20 cellular contexts compared by ENCODE assay signal in the genomic region with DNA sequence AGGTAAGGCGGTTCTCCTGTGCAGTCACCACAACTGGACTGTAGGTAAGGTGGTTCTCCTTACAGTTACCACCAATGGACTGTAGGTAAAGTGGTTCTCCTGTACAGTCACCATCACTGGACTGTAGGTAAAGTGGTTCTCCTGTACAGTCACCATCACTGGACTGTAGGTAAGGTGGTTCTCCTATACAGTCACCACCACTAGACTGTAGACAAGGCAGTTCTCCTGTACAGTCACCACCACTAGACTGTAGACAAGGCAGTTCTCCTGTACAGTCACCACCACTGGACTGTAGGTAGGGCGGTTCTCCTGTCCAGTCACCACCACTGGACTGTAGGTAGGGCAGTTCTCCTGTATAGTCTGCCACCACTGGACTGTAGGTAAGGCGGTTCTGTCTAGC.
DNase-seq lines count a peak whose midpoint lies in the region; ATAC-seq, FAIRE-seq and TF ChIP-seq lines count a peak whose summit lies in the region.
"Had no signal": no experiment of that assay in that cellular context is flagged by ENCODE, and none has a peak within 500 bp of the region (broad histone marks: within the 10 kb centered on the region; RNA-seq: fewer than 3 reads in every experiment).

No MANE protein-coding gene starts in this region.

- H3K14ac ChIP-seq in trophoblast cell (ENCODE audit: low read length), result no peak overlapping the region

- no peak overlapping the region for H3K23ac ChIP-seq in trophoblast cell (ENCODE audit: low read length)

- no peaks in the 10 kb centered on the region for H3K9me3 ChIP-seq in HepG2 (ENCODE audit: low read length)
- H3K9me3 ChIP-seq in right lobe of liver, result no peaks in the 10 kb centered on the region
- H3K9me3 ChIP-seq in mammary epithelial cell (replicated peaks; ENCODE audit: insufficient read depth, low read length), result no peaks in the 10 kb centered on the region
- no peaks in the 10 kb centered on the region for H3K9me3 ChIP-seq in trophoblast cell (ENCODE audit: insufficient read depth, low read depth, low read length)
- H3K9me3 ChIP-seq in upper lobe of right lung, result no peaks in the 10 kb centered on the region

- H4K20me1 ChIP-seq in HepG2 (ENCODE audit: insufficient read depth, low read length) (no peaks in the 10 kb centered on the region), mammary epithelial cell (ENCODE audit: insufficient read depth, low read length) (no peaks in the 10 kb centered on the region)

- no peak overlapping the region for H4K12ac ChIP-seq in trophoblast cell (ENCODE audit: low read depth, low read length)

- H3K27me3 ChIP-seq in HepG2 (ENCODE audit: control insufficient read depth in 1 of 2, insufficient read depth in 2 of 2, low read length in 2 of 2) (no peaks in the 10 kb centered on the region), right lobe of liver (no peaks in the 10 kb centered on the region), mammary epithelial cell (ENCODE audit: insufficient read depth, low read length) (no peaks in the 10 kb centered on the region), trophoblast cell (ENCODE audit: insufficient read depth, low read length) (no peaks in the 10 kb centered on the region), upper lobe of right lung (no peaks in the 10 kb centered on the region)

- H4K91ac ChIP-seq in trophoblast cell (ENCODE audit: low read depth, low read length), result no peak overlapping the region

- POLR2A ChIA-PET in HepG2 (lab: Yijun Ruan, JAX), result no interaction called here

- H3K36me3 ChIP-seq in HepG2 (replicated peaks in 1 of 2; ENCODE audit: control insufficient read depth in 1 of 2, insufficient read depth in 2 of 2, low read length in 2 of 2), result no peaks in the 10 kb centered on the region
- H3K36me3 ChIP-seq in right lobe of liver, result no peaks in the 10 kb centered on the region
- no peaks in the 10 kb centered on the region for H3K36me3 ChIP-seq in mammary epithelial cell (ENCODE audit: insufficient read depth, low read length)
- H3K36me3 ChIP-seq in trophoblast cell (ENCODE audit: control insufficient read depth in 1 of 2, insufficient read depth in 2 of 2, low read length in 2 of 2), result no peaks in the 10 kb centered on the region
- no peaks in the 10 kb centered on the region for H3K36me3 ChIP-seq in upper lobe of right lung

- H3K4me2 ChIP-seq in HepG2 (ENCODE audit: low read depth, low read length), result no peak overlapping the region
- H3K4me2 ChIP-seq in mammary epithelial cell (ENCODE audit: insufficient read depth, low read depth, low read length), result no peak overlapping the region
- no peak overlapping the region for H3K4me2 ChIP-seq in trophoblast cell (ENCODE audit: low read length)

- H3K9ac ChIP-seq in HepG2 (ENCODE audit: insufficient read depth, low read depth, low read length) (no peak overlapping the region), mammary epithelial cell (ENCODE audit: insufficient read depth, low read length) (no peak overlapping the region), trophoblast cell (ENCODE audit: low read length) (no peak overlapping the region)
- H3K9ac ChIP-seq: GM23248 had no signal

- H3K4ac ChIP-seq in trophoblast cell (ENCODE audit: low read depth, low read length), result no peak overlapping the region

- H2BK12ac ChIP-seq in trophoblast cell (ENCODE audit: low read length), result no peak overlapping the region

- BruUV-seq in HepG2 (replicated peaks; lab: Mats Ljungman, UMichigan), result no TSS peak
- no TSS peak for BruUV-seq in mammary epithelial cell (replicated peaks; lab: Mats Ljungman, UMichigan)

- H3K79me1 ChIP-seq in trophoblast cell (ENCODE audit: low read length), result no peaks in the 10 kb centered on the region

- H3K79me2 ChIP-seq in HepG2 (ENCODE audit: insufficient read depth, low read length) (no peaks in the 10 kb centered on the region), mammary epithelial cell (ENCODE audit: insufficient read depth, low read length) (no peaks in the 10 kb centered on the region), trophoblast cell (ENCODE audit: control insufficient read depth, insufficient read depth, low read length, poor library complexity) (no peaks in the 10 kb centered on the region)

- DNase-seq in HepG2 (ENCODE audit: low spot score) (no peak), right lobe of liver (no peak), mammary epithelial cell (peak; percentile 37), epithelial cell of prostate (ENCODE audit: low read depth, low spot score) (no peak), trophoblast cell (peak; percentile 10 to 43), upper lobe of right lung (no peak), GM20000 (ENCODE audit: low spot score) (no peak)
- DNase-seq: C1 segment of cervical spinal cord; Calu3; CD4-positive, alpha-beta memory T cell; COR-L47; DMS53; DMS79 treated with DMSO at 0.1 percent for 48 hours; GF-D8; GM23248; H7; HCEC 1CT had no signal

- H3K27ac ChIP-seq in HepG2 (ENCODE audit: extremely low read length, insufficient read depth, low read length) (no peak overlapping the region), right lobe of liver (no peak overlapping the region), mammary epithelial cell (ENCODE audit: insufficient read depth, low read depth, low read length) (peak overlapping the region; percentile 20), epithelial cell of prostate (peak overlapping the region; percentile 2), trophoblast cell (ENCODE audit: low read depth, low read length) (no peak overlapping the region), upper lobe of right lung (no peak overlapping the region)
- H3K27ac ChIP-seq: GM23248 had no signal

- no peak overlapping the region for H2BK5ac ChIP-seq in trophoblast cell (ENCODE audit: low read depth, low read length, poor library complexity)

- no peak for FAIRE-seq in HepG2 (lab: Jason Lieb, UNC)
- FAIRE-seq: GM12891, H1 had no signal

- 5% methylated on average over 3 of the region's 3 CpGs for WGBS in HepG2 (ENCODE audit: low lambda C conversion rate)
- 50% methylated on average over 1 of the region's 3 CpGs for WGBS in right lobe of liver (ENCODE audit: insufficient coverage, low coverage, low lambda C conversion rate, missing lambda C conversion rate)
- 100% methylated on average over 2 of the region's 3 CpGs for WGBS in mammary epithelial cell (ENCODE audit: low coverage, missing lambda C conversion rate)
- WGBS in trophoblast cell (ENCODE audit: extremely low coverage, insufficient coverage, insufficient read length), result no CpG with 5 or more reads among the region's 3 CpGs

- H4K8ac ChIP-seq in trophoblast cell (ENCODE audit: low read depth, low read length), result no peak overlapping the region

- no peak for TF ChIP-seq POLR2A in HepG2 (IDR thresholded peaks at IDR 0.05; ENCODE audit: insufficient read depth in 1 of 2, low read depth in 2 of 2, low read length in 2 of 2)
- no peak for TF ChIP-seq POLR2A in right lobe of liver (IDR thresholded peaks at IDR 0.05)

- H3K4me3 ChIP-seq in HepG2 (replicated peaks in 1 of 3; ENCODE audit: insufficient read depth in 1 of 3, low read depth in 2 of 3, low read length in 3 of 3) (no peak overlapping the region), right lobe of liver (no peak overlapping the region), mammary epithelial cell (replicated peaks in 1 of 3; ENCODE audit: insufficient read depth in 1 of 3, low read depth in 2 of 3, low read length in 3 of 3) (no peak overlapping the region), trophoblast cell (ENCODE audit: low read depth, low read length) (no peak overlapping the region), upper lobe of right lung (no peak overlapping the region)
- H3K4me3 ChIP-seq: GM23248 had no signal

- no peak for TF ChIP-seq RAD21 in HepG2 (CRISPR knock-in tag; IDR thresholded peaks at IDR 0.05)

- CTCF ChIA-PET in HepG2 (lab: Yijun Ruan, JAX; ENCODE audit: low intra/inter-chr PET ratio, low total read pairs) (no interaction called here), mammary epithelial cell (lab: Charles Lee; ENCODE audit: low non-redundant PET) (no interaction called here)

- H2AK5ac ChIP-seq in trophoblast cell (ENCODE audit: low read length), result no peak overlapping the region

- ATAC-seq in HepG2, result no peak
- no peak for ATAC-seq in right lobe of liver
- no peak for ATAC-seq in HG03108 (IDR thresholded peaks at IDR 0.05; ENCODE audit: unreplicated experiment)
- ATAC-seq in upper lobe of right lung, result no peak

- TF ChIP-seq EP300 in HepG2 (IDR thresholded peaks at IDR 0.05; ENCODE audit: low read depth in 2 of 2, low read length in 2 of 2), result no peak
- no peak for TF ChIP-seq EP300 in HepG2 (CRISPR knock-in tag; IDR thresholded peaks at IDR 0.05; ENCODE audit: borderline replicate concordance)

- H2AFZ ChIP-seq in HepG2 (ENCODE audit: low read length) (no peak overlapping the region), mammary epithelial cell (ENCODE audit: low read depth, low read length) (peak overlapping the region; percentile 25), trophoblast cell (ENCODE audit: insufficient read depth, low read length, poor library complexity) (no peak overlapping the region)
- H2AFZ ChIP-seq: GM23248 had no signal

- intact Hi-C loops in HepG2 (cut with micrococcal nuclease; ENCODE audit: unreplicated experiment), result no loop called here
- intact Hi-C loops in right lobe of liver (cut with DNase I), result no loop called here
- intact Hi-C loops in mammary epithelial cell (cut with micrococcal nuclease), result loop anchor here (1.0 kb wide), 2 partner anchors 39 to 118 kb away; no protein-coding TSS in a partner anchor
- intact Hi-C loops in upper lobe of right lung (cut with DNase I), result no loop called here

- no peak overlapping the region for H3K18ac ChIP-seq in trophoblast cell (ENCODE audit: low read length)

- dilution Hi-C loops in mammary epithelial cell (cut with HindIII; ENCODE audit: low sequenced_read_pairs), result no loop called here

- TF ChIP-seq CTCF in HepG2 (CRISPR knock-in tag; IDR thresholded peaks at IDR 0.05) (no peak), right lobe of liver (IDR thresholded peaks at IDR 0.05) (no peak), mammary epithelial cell (conservative IDR thresholded peaks at IDR 0.05 in 1 of 2, IDR thresholded peaks at IDR 0.05 in 1 of 2; ENCODE audit: extremely low read depth in 1 of 2, insufficient read depth in 1 of 2, low read depth in 1 of 2, low read length in 2 of 2) (no peak), upper lobe of right lung (IDR thresholded peaks at IDR 0.05) (no peak), GM20000 (IDR thresholded peaks at IDR 0.05; ENCODE audit: extremely low read depth, missing control alignments) (no peak)

- H3K4me1 ChIP-seq in HepG2 (ENCODE audit: insufficient read depth, low read length) (no peaks in the 10 kb centered on the region), right lobe of liver (no peaks in the 10 kb centered on the region), mammary epithelial cell (ENCODE audit: insufficient read depth, low read length) (peaks cover 17% of the 10 kb centered on the region), trophoblast cell (ENCODE audit: control insufficient read depth in 1 of 2, insufficient read depth in 2 of 2, low read length in 2 of 2) (peaks cover 2 to 3% of the 10 kb centered on the region in 2 experiments), upper lobe of right lung (no peaks in the 10 kb centered on the region)

- in situ Hi-C loops in HepG2 (cut with HindIII; ENCODE audit: extremely low pct_ligation_motif_present, low pct_unique_long_range_greater_than_20kb) (no loop called here), mammary epithelial cell (cut with MboI; ENCODE audit: low sequenced_read_pairs in 2 of 2) (no loop called here)

- H2BK120ac ChIP-seq in trophoblast cell (ENCODE audit: insufficient read depth, low read length, poor library complexity), result no peak overlapping the region

Comparison
In these comparisons a context has a peak if more than half of its experiments do, and no peak if none do; other contexts are left out.
1. DNase-seq: peak in mammary epithelial cell (single experiment) and trophoblast cell (2 of 2); none in HepG2 (single experiment), right lobe of liver (0 of 3), epithelial cell of prostate (single experiment), upper lobe of right lung (single experiment) and GM20000 (single experiment).
2. H3K27ac ChIP-seq: peak in mammary epithelial cell (single experiment) and epithelial cell of prostate (single experiment); none in HepG2 (single experiment), right lobe of liver (0 of 3), trophoblast cell (single experiment) and upper lobe of right lung (single experiment).